ENCODE assay signal across 8 cellular contexts in genomic region chr15:34367128-34368081, GRCh38. TPM values are rescaled to one million over a fixed set of nuclear protein-coding genes. Genes with fewer than 3 reads are reported as not detected.
A peak's percentile ranks its signal among the peaks of the same experiment; 100 is the strongest.
DNase-seq lines count a peak whose midpoint lies in the region; ATAC-seq and TF ChIP-seq lines count a peak whose summit lies in the region.

LPCAT4 (minus strand) TSS chr15:34367196; CDS start chr15:34367100, 96 bp downstream.

- ATAC-seq in HG02840 (IDR thresholded peaks at IDR 0.05; ENCODE audit: low FRiP score, unreplicated experiment) (peak; percentile 79), left cardiac atrium (peak; percentile 97)

- peak; percentile 77 for TF ChIP-seq POLR2A in prostate gland (IDR thresholded peaks at IDR 0.05)

- peak; percentile 93 for TF ChIP-seq CTCF in GM13976 (IDR thresholded peaks at IDR 0.05; ENCODE audit: borderline replicate concordance, control extremely low read depth, extremely low read depth, insufficient read depth, missing control alignments)
- TF ChIP-seq CTCF in prostate gland (IDR thresholded peaks at IDR 0.05) = peak; percentile 90 to 96 (median 92)

- H3K27ac ChIP-seq in prostate gland = peak within 1 kb of the TSS; percentile 95 to 99

- 2% methylated on average over 21 of the region's 79 CpGs for WGBS in prostate gland

- H3K4me3 ChIP-seq in prostate gland = peak within 1 kb of the TSS; percentile 84 to 88

- DNase-seq in GM13976 (ENCODE audit: low spot score) = peak; percentile 97
- peak; percentile 89 for DNase-seq in NCI-H1436 (lab: John Stamatoyannopoulos, UW)
- DNase-seq in amniotic epithelial cell (ENCODE audit: low read depth) = peak; percentile 73
- DNase-seq in left cardiac atrium = peak; percentile 92
- DNase-seq in prostate gland (ENCODE audit: low spot score) = peak; percentile 87
- DNase-seq in ureter (ENCODE audit: low spot score) = peak; percentile 92

- H3K36me3 ChIP-seq in prostate gland = no peaks in the 10 kb centered on the region

- intact Hi-C loops in T-helper 1 cell treated with Interleukin-12 subunit alpha and Interleukin-12 subunit beta and Interleukin-4 antibody, amounts not matched to agents 30 ng/mL and 1 ng/mL, for 36 hours (cut with micrococcal nuclease) = loop anchor here (1.0 to 10.0 kb wide), 11 partner anchors 25 to 329 kb away; partner anchors contain the start of genes GOLGA8A, KATNBL1, PGBD4 and SLC12A6
- intact Hi-C loops in left cardiac atrium (cut with DNase I) (loop anchor here in 1 of 2 donors (5.0 to 10.0 kb wide), 2 partner anchors 125 to 263 kb away; partner anchors contain the start of genes EMC7 and PGBD4), prostate gland (cut with DNase I) (loop anchor here (2.0 kb wide), 1 partner anchor 127 kb away; no protein-coding TSS in a partner anchor)

- H3K4me1 ChIP-seq in prostate gland (replicated peaks) = no peaks in the 10 kb centered on the region

- no peaks in the 10 kb centered on the region for H3K9me3 ChIP-seq in prostate gland

- H3K27me3 ChIP-seq in prostate gland (replicated peaks; ENCODE audit: insufficient read depth) = no peaks in the 10 kb centered on the region

- in situ Hi-C loops in GM13976 (cut with MboI; ENCODE audit: low sequenced_read_pairs, unreplicated experiment) = loop anchor here (25.0 kb wide), 2 partner anchors 220 to 305 kb away; partner anchors contain the start of gene GOLGA8B

RNA-seq across cellular contexts. Expression of gene LPCAT4, which starts in this region (rescaled TPM):
- total RNA-seq in T-helper 1 cell treated with Interleukin-12 subunit alpha and Interleukin-12 subunit beta and Interleukin-4 antibody, amounts not matched to agents 30 ng/mL and 1 ng/mL, for 36 hours = 87.8 and 88.5 TPM in 2 replicates
- 10 to 100 TPM; 31.3 to 43.7 TPM for total RNA-seq in left cardiac atrium
- 10 to 100 TPM; 12.5 to 13.1 TPM for total RNA-seq in prostate gland
- total RNA-seq in ureter = 100 TPM

Comparison
In these comparisons a context has a peak if more than half of its experiments do, and no peak if none do; other contexts are left out.
1. Peak in every context shown above with its lines: DNase-seq, ATAC-seq, H3K4me3 ChIP-seq and H3K27ac ChIP-seq.